20 cellular contexts compared by ENCODE assay signal in genomic region chr11:98572941-98573340, GRCh38.
"Had no signal": no experiment of that assay in that cellular context is flagged by ENCODE, and none has a peak within 500 bp of the region (broad histone marks: within the 10 kb centered on the region; RNA-seq: fewer than 3 reads in every experiment).

No MANE protein-coding gene starts in this region.

- DNase-seq: cortex of kidney; effector memory CD8-positive, alpha-beta T cell; kidney; mesenchymal stem cell; naive thymus-derived CD4-positive, alpha-beta T cell; stimulated activated CD4-positive, alpha-beta T cell treated with anti-CD3 and anti-CD28 coated beads, Interleukin-2, amount 100 ng/mL, for 24 hours; stimulated activated CD4-positive, alpha-beta T cell treated with anti-CD3 and anti-CD28 coated beads, Interleukin-4, amount 100 ng/mL, for 4 hours; upper lobe of left lung had no signal

- H3K4me3 ChIP-seq: hepatocyte, lung, neural progenitor cell, thoracic aorta, tibial nerve, upper lobe of left lung had no signal

- ATAC-seq: effector memory CD8-positive, alpha-beta T cell; left lobe of liver; naive thymus-derived CD4-positive, alpha-beta T cell; sciatic nerve; stimulated activated memory B cell treated with anti-CD40 and anti-IgM and Interleukin-4, amounts not matched to agents 10 μg/mL and 1 μg/mL and 100 μg/mL, for 72 hours had no signal

- H3K4me2 ChIP-seq: hepatocyte, neural progenitor cell had no signal

- H3K36me3 ChIP-seq: neural progenitor cell, thoracic aorta, tibial nerve, upper lobe of left lung had no signal

- FAIRE-seq: endometrium, frontal cortex, kidney, urothelium cell line had no signal

- H3K27ac ChIP-seq: hepatocyte, neural progenitor cell, parathyroid adenoma, thoracic aorta, tibial nerve, upper lobe of left lung had no signal

- H3K27me3 ChIP-seq: hepatocyte, neural progenitor cell, tibial nerve, upper lobe of left lung had no signal

- H3K9ac ChIP-seq: neural progenitor cell, parathyroid adenoma had no signal

- H2AFZ ChIP-seq: hepatocyte, neural progenitor cell, parathyroid adenoma had no signal

- H3K79me2 ChIP-seq: hepatocyte, parathyroid adenoma had no signal

- H3K9me3 ChIP-seq: thoracic aorta, tibial nerve, upper lobe of left lung had no signal

- H3K4me1 ChIP-seq: neural progenitor cell, parathyroid adenoma, tibial nerve, upper lobe of left lung had no signal
